8 cellular contexts compared by ENCODE assay signal in the genomic region with DNA sequence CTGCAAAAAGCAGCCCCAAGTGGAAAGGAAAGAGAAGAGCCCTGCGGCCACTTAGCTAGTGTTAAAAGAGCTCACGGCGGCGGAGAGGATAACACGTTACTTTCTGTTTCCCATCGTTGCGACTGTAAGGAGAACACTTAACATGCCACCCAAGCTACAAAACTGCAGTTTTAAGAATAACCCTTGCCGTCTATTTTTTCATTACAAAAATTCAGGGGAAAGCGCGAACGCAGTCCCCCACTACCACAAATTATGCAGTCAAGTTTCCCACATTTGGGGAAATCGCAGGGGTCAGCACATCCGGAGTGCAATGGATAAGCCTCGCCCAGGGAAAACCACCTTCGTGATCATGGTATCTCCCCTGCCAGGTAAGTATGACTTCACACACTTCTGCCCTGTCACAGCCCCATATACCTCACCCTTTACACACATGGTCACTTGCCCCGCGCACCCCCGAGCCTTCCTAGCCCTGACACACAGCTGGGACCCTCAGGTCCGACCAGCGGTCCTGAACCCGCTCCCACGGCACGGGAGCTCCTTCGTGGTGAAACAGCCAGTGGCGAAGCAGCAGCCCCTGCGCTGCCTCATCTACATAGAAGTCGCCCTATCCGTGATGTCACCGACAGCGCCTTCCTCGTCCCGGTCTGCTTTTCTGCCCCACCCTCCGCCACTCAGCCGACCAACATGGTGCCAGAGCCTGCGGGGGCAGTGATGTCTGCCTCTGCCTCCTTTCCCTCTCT. TPM values are rescaled to one million over a fixed set of nuclear protein-coding genes. Genes with fewer than 3 reads are reported as not detected.
DNase-seq lines count a peak whose midpoint lies in the region; ATAC-seq and TF ChIP-seq lines count a peak whose summit lies in the region.
"Not testable (repeated sequence)": the region's sequence is repeated elsewhere in the genome, so short reads cannot be mapped to it uniquely, and the experiment has no call there.

No MANE protein-coding gene starts in this region.

- not testable (repeated sequence) for H3K36me3 Mint-ChIP-seq in central memory CD8-positive, alpha-beta T cell (ENCODE audit: insufficient read depth)

- not testable (repeated sequence) for H3K9me3 Mint-ChIP-seq in central memory CD8-positive, alpha-beta T cell

- peak; percentile 93 for TF ChIP-seq POLR2A in GM19099 (IDR thresholded peaks at IDR 0.05; ENCODE audit: extremely low read depth, insufficient read length, low read depth)

- peak overlapping the region; percentile 79 for H3K4me3 Mint-ChIP-seq in central memory CD8-positive, alpha-beta T cell

- DNase-seq in AG10803 (ENCODE audit: low read depth) (peak; percentile 85), NCI-H446 (lab: John Stamatoyannopoulos, UW) (peak; percentile 79 to 91), left colon (peak; percentile 56 to 73)
- peak; percentile 62 for DNase-seq in activated CD4-positive, alpha-beta T cell treated with anti-CD3 and anti-CD28 coated beads for 1 hour
- DNase-seq in central memory CD8-positive, alpha-beta T cell (ENCODE audit: low spot score in 2 of 2): peak; percentile 48 to 84
- peak; percentile 32 to 55 for DNase-seq in stimulated activated CD4-positive, alpha-beta T cell treated with anti-CD3 and anti-CD28 coated beads, Interleukin-1b, Interleukin-23, amount 100 ng/mL, for 1 hour (ENCODE audit: low read depth in 2 of 2)

- peak overlapping the region; percentile 89 for H3K27ac Mint-ChIP-seq in central memory CD8-positive, alpha-beta T cell (ENCODE audit: low read depth)

- H3K4me1 Mint-ChIP-seq in central memory CD8-positive, alpha-beta T cell: not testable (repeated sequence)

- not testable (repeated sequence) for TF ChIP-seq CTCF in AG10803 (conservative IDR thresholded peaks at IDR 0.05; ENCODE audit: low read length)

- peak overlapping the region; percentile 56 for H3K4me3 ChIP-seq in AG10803 (ENCODE audit: low read length)

- intact Hi-C loops in left colon (cut with DNase I, micrococcal nuclease): not testable (repeated sequence)

- ATAC-seq in HG03175 (IDR thresholded peaks at IDR 0.05; ENCODE audit: unreplicated experiment) (peak; percentile 84), left colon (peak; percentile 87)
- peak; percentile 86 for ATAC-seq in central memory CD8-positive, alpha-beta T cell (replicated peaks; ENCODE audit: extremely low read depth, poor library complexity, severe bottlenecking)

- not testable (repeated sequence) for H3K27me3 Mint-ChIP-seq in central memory CD8-positive, alpha-beta T cell

RNA-seq across cellular contexts. Expression of gene NBPF20, which starts 40.2 kb away (rescaled TPM):
- 1 to 10 TPM; 2.0 to 2.1 TPM for total RNA-seq in left colon

Comparison
In these comparisons a context has a peak if more than half of its experiments do, and no peak if none do; other contexts are left out.
1. Peak in every context shown above with its lines: DNase-seq, ATAC-seq and H3K4me3 ChIP-seq.